26 cellular contexts compared by ENCODE assay signal in genomic region chr12:81081726-81082125, GRCh38. TPM values are rescaled to one million over a fixed set of nuclear protein-coding genes. Genes with fewer than 3 reads are reported as not detected.
"Had no signal": no experiment of that assay in that cellular context is flagged by ENCODE, and none has a peak within 500 bp of the region (broad histone marks: within the 10 kb centered on the region; RNA-seq: fewer than 3 reads in every experiment).

No MANE protein-coding gene starts in this region.

- H3K36me3 ChIP-seq: gastroesophageal sphincter, heart left ventricle, lower lobe of right lung, stomach, tibial artery had no signal

- H3K27me3 ChIP-seq: heart left ventricle, hepatocyte, testis, tibial artery had no signal

- H3K4me3 ChIP-seq: gastroesophageal sphincter, hepatocyte, stomach, testis had no signal

- DNase-seq: dorsolateral prefrontal cortex; effector CD4-positive, alpha-beta T cell; foreskin fibroblast; heart left ventricle; islet precursor cell; kidney glomerular epithelial cell; left colon; left ventricle myocardium superior; lower lobe of right lung; naive thymus-derived CD8-positive, alpha-beta T cell; nephron progenitor cell; nucleus accumbens; posterior cingulate gyrus; retina; stimulated activated CD4-positive, alpha-beta T cell treated with anti-CD3 and anti-CD28 coated beads, Interleukin-2, amount 100 ng/mL, for 24 hours; stimulated activated CD4-positive, alpha-beta T cell treated with anti-CD3 and anti-CD28 coated beads, Interleukin-4, amount 100 ng/mL, for 24 hours; stimulated activated naive CD4-positive, alpha-beta T cell treated with Interleukin-2 at 50 U/mL for 16 hours; stomach; substantia nigra; testis; tibial artery had no signal

- H3K4me3 Mint-ChIP-seq: naive thymus-derived CD8-positive, alpha-beta T cell; stimulated activated effector memory CD8-positive, alpha-beta T cell treated with anti-CD3 and anti-CD28 coated beads, Interleukin-12 subunit alpha, Interleukin-12 subunit beta, amount 100 ng/mL, for 72 hours; type B pancreatic cell had no signal

- H3K9me3 Mint-ChIP-seq: nephron progenitor cell, type B pancreatic cell had no signal

- H3K9me3 ChIP-seq: gastroesophageal sphincter, heart left ventricle, lower lobe of right lung, stomach, testis, tibial artery had no signal

- H3K27ac Mint-ChIP-seq: naive thymus-derived CD8-positive, alpha-beta T cell; stimulated activated effector memory CD8-positive, alpha-beta T cell treated with anti-CD3 and anti-CD28 coated beads, Interleukin-12 subunit alpha, Interleukin-12 subunit beta, amount 100 ng/mL, for 72 hours; type B pancreatic cell had no signal

- H3K36me3 Mint-ChIP-seq: stimulated activated effector memory CD8-positive, alpha-beta T cell treated with anti-CD3 and anti-CD28 coated beads, Interleukin-12 subunit alpha, Interleukin-12 subunit beta, amount 100 ng/mL, for 72 hours; type B pancreatic cell had no signal

- H3K4me1 Mint-ChIP-seq: naive thymus-derived CD8-positive, alpha-beta T cell; stimulated activated effector memory CD8-positive, alpha-beta T cell treated with anti-CD3 and anti-CD28 coated beads, Interleukin-12 subunit alpha, Interleukin-12 subunit beta, amount 100 ng/mL, for 72 hours had no signal

- H3K27ac ChIP-seq: epithelial cell of prostate, gastroesophageal sphincter, hepatocyte, lower lobe of right lung, stomach, testis had no signal

- H2AFZ ChIP-seq: hepatocyte had no signal

RNA-seq across cellular contexts. Expression of gene ACSS3, which starts 3.8 kb away (rescaled TPM):
- total RNA-seq: naive thymus-derived CD8-positive, alpha-beta T cell had no signal
- polyA plus RNA-seq: naive thymus-derived CD8-positive, alpha-beta T cell had no signal
